Comparison of ENCODE assay signal across 23 cellular contexts in the genomic region with DNA sequence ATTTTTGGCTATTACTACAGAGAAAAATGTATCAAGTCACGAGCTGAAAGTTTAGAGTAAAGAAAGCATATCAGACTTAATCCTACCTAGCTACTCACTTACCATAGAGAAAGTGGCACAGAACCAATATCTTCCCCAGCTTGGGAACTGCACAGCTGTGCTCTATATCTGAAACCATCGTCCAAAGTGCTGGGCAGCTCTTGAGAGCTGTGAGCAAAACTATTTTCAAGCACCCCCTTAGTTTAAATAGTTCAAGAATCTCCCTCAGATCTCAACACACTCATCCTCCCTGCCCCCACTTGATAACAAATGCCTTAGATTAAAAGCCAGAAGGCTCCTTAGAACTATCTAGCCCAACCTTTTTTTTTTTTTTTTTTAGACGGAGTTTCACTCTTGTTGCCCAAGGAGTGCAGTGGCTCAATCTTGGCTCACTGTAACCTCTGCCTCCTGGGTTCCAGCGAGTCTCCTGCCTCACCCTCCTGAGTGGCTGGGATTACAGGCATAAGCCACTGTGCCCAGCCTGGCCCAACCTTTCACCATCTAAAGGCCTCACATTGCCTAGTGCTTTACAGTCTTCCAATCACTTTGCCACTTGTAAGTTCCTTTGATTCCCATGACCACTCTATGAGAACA.
"Had no signal": no experiment of that assay in that cellular context is flagged by ENCODE, and none has a peak within 500 bp of the region (broad histone marks: within the 10 kb centered on the region; RNA-seq: fewer than 3 reads in every experiment).

No MANE protein-coding gene starts in this region.

- H3K27ac Mint-ChIP-seq: activated CD4-positive, alpha-beta T cell treated with anti-CD3 and anti-CD28 coated beads, Interleukin-2, amount 10 ng/mL, durations not matched to agents 7 days and 5 days; activated CD8-positive, alpha-beta memory T cell treated with anti-CD3 and anti-CD28 coated beads, Interleukin-2, amount 10 ng/mL, durations not matched to agents 7 days and 5 days; activated CD8-positive, alpha-beta T cell treated with anti-CD3 and anti-CD28 coated beads for 36 hours; activated naive CD4-positive, alpha-beta T cell treated with anti-CD3 and anti-CD28 coated beads, Interleukin-2, amount 50 U/mL, for 72 hours; mesothelial cell of epicardium; nephron progenitor cell; T-cell; T-helper 2 cell treated with Interferon-gamma antibody and Interleukin-4, amounts not matched to agents 5 μg/mL and 100 μg/mL, for 36 hours had no signal

- ATAC-seq: activated CD8-positive, alpha-beta memory T cell treated with anti-CD3 and anti-CD28 coated beads, Interleukin-2, amount 10 ng/mL, durations not matched to agents 7 days and 5 days; activated CD8-positive, alpha-beta T cell treated with anti-CD3 and anti-CD28 coated beads for 36 hours; activated naive CD4-positive, alpha-beta T cell treated with anti-CD3 and anti-CD28 coated beads, Interleukin-2, amount 50 U/mL, for 72 hours; gastrocnemius medialis; T-cell had no signal

- H3K4me3 ChIP-seq: breast epithelium, colonic mucosa, esophagus squamous epithelium, gastrocnemius medialis, sigmoid colon, spleen, thoracic aorta had no signal

- H3K36me3 ChIP-seq: breast epithelium, colonic mucosa, esophagus squamous epithelium, gastrocnemius medialis, sigmoid colon, spleen, thoracic aorta had no signal

- H3K27me3 ChIP-seq: breast epithelium, colonic mucosa, esophagus squamous epithelium, gastrocnemius medialis, sigmoid colon, spleen had no signal

- DNase-seq: activated CD4-positive, alpha-beta T cell treated with anti-CD3 and anti-CD28 coated beads, Interleukin-2, amount 10 ng/mL, durations not matched to agents 7 days and 5 days; activated CD4-positive, CD25-positive, alpha-beta regulatory T cell treated with anti-CD3 and anti-CD28 coated beads, Interleukin-2, amount 50 U/mL, for 72 hours; activated CD8-positive, alpha-beta memory T cell treated with anti-CD3 and anti-CD28 coated beads, Interleukin-2, amount 10 ng/mL, durations not matched to agents 7 days and 5 days; activated CD8-positive, alpha-beta T cell treated with anti-CD3 and anti-CD28 coated beads for 36 hours; activated effector memory CD4-positive, alpha-beta T cell treated with anti-CD3 and anti-CD28 coated beads, Interleukin-2, amount 50 U/mL, for 16 hours; activated T-cell treated with anti-CD3 and anti-CD28 coated beads for 4 hours; colonic mucosa; esophagus squamous epithelium; gastrocnemius medialis; hypothalamus; nephron progenitor cell; nucleus accumbens; sigmoid colon; spleen; stimulated activated CD4-positive, alpha-beta T cell treated with anti-CD3 and anti-CD28 coated beads, Interleukin-4, amount 100 ng/mL, for 24 hours; stimulated activated naive CD4-positive, alpha-beta T cell treated with Interleukin-2 at 50 U/mL for 16 hours; T-cell had no signal

- H3K27ac ChIP-seq: breast epithelium, colonic mucosa, esophagus squamous epithelium, gastrocnemius medialis, sigmoid colon, spleen, thoracic aorta, VCaP had no signal

- H3K4me3 Mint-ChIP-seq: activated CD4-positive, alpha-beta T cell treated with anti-CD3 and anti-CD28 coated beads, Interleukin-2, amount 10 ng/mL, durations not matched to agents 7 days and 5 days; activated CD8-positive, alpha-beta memory T cell treated with anti-CD3 and anti-CD28 coated beads, Interleukin-2, amount 10 ng/mL, durations not matched to agents 7 days and 5 days; activated CD8-positive, alpha-beta T cell treated with anti-CD3 and anti-CD28 coated beads for 36 hours; mesothelial cell of epicardium; nephron progenitor cell; T-cell; T-helper 2 cell treated with Interferon-gamma antibody and Interleukin-4, amounts not matched to agents 5 μg/mL and 100 μg/mL, for 36 hours had no signal

- H3K4me1 Mint-ChIP-seq: activated CD4-positive, alpha-beta T cell treated with anti-CD3 and anti-CD28 coated beads, Interleukin-2, amount 10 ng/mL, durations not matched to agents 7 days and 5 days; activated CD8-positive, alpha-beta memory T cell treated with anti-CD3 and anti-CD28 coated beads, Interleukin-2, amount 10 ng/mL, durations not matched to agents 7 days and 5 days had no signal

- H3K27me3 Mint-ChIP-seq: activated CD8-positive, alpha-beta T cell treated with anti-CD3 and anti-CD28 coated beads for 36 hours had no signal

- H3K9me3 ChIP-seq: breast epithelium, colonic mucosa, esophagus squamous epithelium, gastrocnemius medialis, sigmoid colon, spleen, thoracic aorta had no signal

- H3K36me3 Mint-ChIP-seq: activated CD8-positive, alpha-beta memory T cell treated with anti-CD3 and anti-CD28 coated beads, Interleukin-2, amount 10 ng/mL, durations not matched to agents 7 days and 5 days; activated naive CD4-positive, alpha-beta T cell treated with anti-CD3 and anti-CD28 coated beads, Interleukin-2, amount 50 U/mL, for 72 hours; mesothelial cell of epicardium; T-cell had no signal

- H3K9me3 Mint-ChIP-seq: activated CD4-positive, alpha-beta T cell treated with anti-CD3 and anti-CD28 coated beads, Interleukin-2, amount 10 ng/mL, durations not matched to agents 7 days and 5 days; activated CD8-positive, alpha-beta T cell treated with anti-CD3 and anti-CD28 coated beads for 36 hours; activated naive CD4-positive, alpha-beta T cell treated with anti-CD3 and anti-CD28 coated beads, Interleukin-2, amount 50 U/mL, for 72 hours; mesothelial cell of epicardium; nephron progenitor cell; T-cell; T-helper 2 cell treated with Interferon-gamma antibody and Interleukin-4, amounts not matched to agents 5 μg/mL and 100 μg/mL, for 36 hours had no signal

- H3K4me1 ChIP-seq: breast epithelium, colonic mucosa, sigmoid colon, spleen had no signal
